1 cellular context compared by ENCODE assay signal in genomic region chrX:3549442-3549875, GRCh38.
TF ChIP-seq lines count a peak whose summit lies in the region.

No MANE protein-coding gene starts in this region.

TF ChIP-seq in GM23338, 12 proteins besides CTCF, POLR2A, EP300 and RAD21 (continued from another document):
- no peak for TF ChIP-seq ZNF462 (CRISPR knock-in tag; IDR thresholded peaks at IDR 0.05)
- TF ChIP-seq ZNF114 (CRISPR knock-in tag; IDR thresholded peaks at IDR 0.05), result no peak
- no peak for TF ChIP-seq JUNB (IDR thresholded peaks at IDR 0.05; ENCODE audit: unreplicated experiment)
